In genomic region chr3:29186982-29187718, GRCh38 we compare ENCODE assay signal across 11 cellular contexts.
DNase-seq lines count a peak whose midpoint lies in the region; ATAC-seq and TF ChIP-seq lines count a peak whose summit lies in the region.
"Had no signal": no experiment of that assay in that cellular context is flagged by ENCODE, and none has a peak within 500 bp of the region (broad histone marks: within the 10 kb centered on the region; RNA-seq: fewer than 3 reads in every experiment).

No MANE protein-coding gene starts in this region.

- no peak overlapping the region for H3K4me3 ChIP-seq in HFF-Myc (replicated peaks; ENCODE audit: low read depth, low read length)
- H3K4me3 ChIP-seq: tibial nerve had no signal

- no peak for TF ChIP-seq CTCF in HFF-Myc (IDR thresholded peaks at IDR 0.05; ENCODE audit: low read depth, low read length, missing control alignments)

- ATAC-seq in GM19395 (IDR thresholded peaks at IDR 0.05; ENCODE audit: unreplicated experiment) = no peak

- DNase-seq in AG08395 (ENCODE audit: low spot score) (peak; percentile 51), HFF-Myc (ENCODE audit: extremely low read depth, low read depth) (peak; percentile 48), T1000 (lab: John Stamatoyannopoulos, UW) (peak; percentile 34), glomerular visceral epithelial cell (ENCODE audit: extremely low spot score) (peak; percentile 94), medulla oblongata (ENCODE audit: extremely low spot score) (no peak), pons (ENCODE audit: low spot score) (no peak)
- DNase-seq in activated effector memory CD4-positive, alpha-beta T cell treated with anti-CD3 and anti-CD28 coated beads, Interleukin-2, amount 50 U/mL, for 16 hours = no peak
- DNase-seq: NCI-H1930; stimulated activated CD4-positive, alpha-beta T cell treated with anti-CD3 and anti-CD28 coated beads, Interleukin-4, amount 100 ng/mL, for 1 hour had no signal

Comparison
In these comparisons a context has a peak if more than half of its experiments do, and no peak if none do; other contexts are left out.
1. DNase-seq: peak in AG08395 (single experiment), HFF-Myc (single experiment), T1000 (single experiment) and glomerular visceral epithelial cell (single experiment); none in activated effector memory CD4-positive, alpha-beta T cell treated with anti-CD3 and anti-CD28 coated beads, Interleukin-2, amount 50 U/mL, for 16 hours (single experiment), medulla oblongata (single experiment) and pons (single experiment).